ENCODE assay signal across 8 cellular contexts in genomic region chr19:50968709-50969412, GRCh38. TPM values are rescaled to one million over a fixed set of nuclear protein-coding genes. Genes with fewer than 3 reads are reported as not detected.
"Had no signal": no experiment of that assay in that cellular context is flagged by ENCODE, and none has a peak within 500 bp of the region (broad histone marks: within the 10 kb centered on the region; RNA-seq: fewer than 3 reads in every experiment).

No MANE protein-coding gene starts in this region.

- H3K4me1 Mint-ChIP-seq: activated CD4-positive, alpha-beta T cell treated with anti-CD3 and anti-CD28 coated beads, Interleukin-2, amount 10 ng/mL, durations not matched to agents 7 days and 5 days; activated naive CD4-positive, alpha-beta T cell treated with anti-CD3 and anti-CD28 coated beads, Interleukin-2, amount 50 U/mL, for 24 hours; IgD-negative memory B cell had no signal

- H3K36me3 Mint-ChIP-seq: activated naive CD4-positive, alpha-beta T cell treated with anti-CD3 and anti-CD28 coated beads, Interleukin-2, amount 50 U/mL, for 24 hours had no signal

- H3K27ac Mint-ChIP-seq: activated CD4-positive, alpha-beta T cell treated with anti-CD3 and anti-CD28 coated beads, Interleukin-2, amount 10 ng/mL, durations not matched to agents 7 days and 5 days; activated naive CD4-positive, alpha-beta T cell treated with anti-CD3 and anti-CD28 coated beads, Interleukin-2, amount 50 U/mL, for 24 hours; activated T-helper 1 cell treated with anti-CD3 and anti-CD28 coated beads, Interleukin-12 subunit alpha, Interleukin-12 subunit beta, Interleukin-2, Interleukin-4 antibody, amounts not matched to agents 30 ng/mL and 10 ng/mL and 1 ng/mL, durations not matched to agents 14 hours and 24 hours and 36 hours; IgD-negative memory B cell had no signal

- DNase-seq: activated CD4-positive, alpha-beta T cell treated with anti-CD3 and anti-CD28 coated beads, Interleukin-2, amount 10 ng/mL, durations not matched to agents 7 days and 5 days; NCI-H1417; Right ventricle myocardium superior; T-helper 9 cell had no signal

- H3K4me3 Mint-ChIP-seq: activated CD4-positive, alpha-beta T cell treated with anti-CD3 and anti-CD28 coated beads, Interleukin-2, amount 10 ng/mL, durations not matched to agents 7 days and 5 days; activated naive CD4-positive, alpha-beta T cell treated with anti-CD3 and anti-CD28 coated beads, Interleukin-2, amount 50 U/mL, for 24 hours; activated T-helper 1 cell treated with anti-CD3 and anti-CD28 coated beads, Interleukin-12 subunit alpha, Interleukin-12 subunit beta, Interleukin-2, Interleukin-4 antibody, amounts not matched to agents 30 ng/mL and 10 ng/mL and 1 ng/mL, durations not matched to agents 14 hours and 24 hours and 36 hours; IgD-negative memory B cell had no signal

- H3K27me3 Mint-ChIP-seq: activated CD4-positive, alpha-beta T cell treated with anti-CD3 and anti-CD28 coated beads, Interleukin-2, amount 10 ng/mL, durations not matched to agents 7 days and 5 days had no signal

- H3K9me3 Mint-ChIP-seq: activated CD4-positive, alpha-beta T cell treated with anti-CD3 and anti-CD28 coated beads, Interleukin-2, amount 10 ng/mL, durations not matched to agents 7 days and 5 days; activated T-helper 1 cell treated with anti-CD3 and anti-CD28 coated beads, Interleukin-12 subunit alpha, Interleukin-12 subunit beta, Interleukin-2, Interleukin-4 antibody, amounts not matched to agents 30 ng/mL and 10 ng/mL and 1 ng/mL, durations not matched to agents 14 hours and 24 hours and 36 hours had no signal

RNA-seq across cellular contexts. Expression of gene KLK6, which starts 0.5 kb away (rescaled TPM):
- total RNA-seq: activated CD4-positive, alpha-beta T cell treated with anti-CD3 and anti-CD28 coated beads, Interleukin-2, amount 10 ng/mL, durations not matched to agents 7 days and 5 days; activated T-helper 1 cell treated with anti-CD3 and anti-CD28 coated beads, Interleukin-12 subunit alpha, Interleukin-12 subunit beta, Interleukin-2, Interleukin-4 antibody, amounts not matched to agents 30 ng/mL and 10 ng/mL and 1 ng/mL, durations not matched to agents 14 hours and 24 hours and 36 hours; Right ventricle myocardium superior had no signal

RNA-seq across cellular contexts. Expression of gene KLK7, which starts 14.9 kb away (rescaled TPM):
- total RNA-seq: activated CD4-positive, alpha-beta T cell treated with anti-CD3 and anti-CD28 coated beads, Interleukin-2, amount 10 ng/mL, durations not matched to agents 7 days and 5 days; activated T-helper 1 cell treated with anti-CD3 and anti-CD28 coated beads, Interleukin-12 subunit alpha, Interleukin-12 subunit beta, Interleukin-2, Interleukin-4 antibody, amounts not matched to agents 30 ng/mL and 10 ng/mL and 1 ng/mL, durations not matched to agents 14 hours and 24 hours and 36 hours; M059J; Right ventricle myocardium superior had no signal

RNA-seq across cellular contexts. Expression of gene KLK5, which starts 16.0 kb away (rescaled TPM):
- total RNA-seq: activated CD4-positive, alpha-beta T cell treated with anti-CD3 and anti-CD28 coated beads, Interleukin-2, amount 10 ng/mL, durations not matched to agents 7 days and 5 days; activated T-helper 1 cell treated with anti-CD3 and anti-CD28 coated beads, Interleukin-12 subunit alpha, Interleukin-12 subunit beta, Interleukin-2, Interleukin-4 antibody, amounts not matched to agents 30 ng/mL and 10 ng/mL and 1 ng/mL, durations not matched to agents 14 hours and 24 hours and 36 hours; M059J; Right ventricle myocardium superior had no signal

RNA-seq across cellular contexts. Expression of gene KLK8, which starts 32.5 kb away (rescaled TPM):
- total RNA-seq: activated CD4-positive, alpha-beta T cell treated with anti-CD3 and anti-CD28 coated beads, Interleukin-2, amount 10 ng/mL, durations not matched to agents 7 days and 5 days; activated T-helper 1 cell treated with anti-CD3 and anti-CD28 coated beads, Interleukin-12 subunit alpha, Interleukin-12 subunit beta, Interleukin-2, Interleukin-4 antibody, amounts not matched to agents 30 ng/mL and 10 ng/mL and 1 ng/mL, durations not matched to agents 14 hours and 24 hours and 36 hours; M059J; Right ventricle myocardium superior had no signal

RNA-seq across cellular contexts. Expression of gene KLK10, which starts 50.6 kb away (rescaled TPM):
- total RNA-seq: activated CD4-positive, alpha-beta T cell treated with anti-CD3 and anti-CD28 coated beads, Interleukin-2, amount 10 ng/mL, durations not matched to agents 7 days and 5 days; activated T-helper 1 cell treated with anti-CD3 and anti-CD28 coated beads, Interleukin-12 subunit alpha, Interleukin-12 subunit beta, Interleukin-2, Interleukin-4 antibody, amounts not matched to agents 30 ng/mL and 10 ng/mL and 1 ng/mL, durations not matched to agents 14 hours and 24 hours and 36 hours; M059J; Right ventricle myocardium superior had no signal
